In genomic region chr12:67415473-67415872, GRCh38 we compare ENCODE assay signal across 8 cellular contexts.
A peak's percentile ranks its signal among the peaks of the same experiment; 100 is the strongest.
DNase-seq lines count a peak whose midpoint lies in the region; ATAC-seq and TF ChIP-seq lines count a peak whose summit lies in the region.

No MANE protein-coding gene starts in this region.

- in situ Hi-C loops in astrocyte of the cerebellum (cut with HindIII; ENCODE audit: low sequenced_read_pairs), result no loop called here

- H3K4me2 ChIP-seq in DOHH2 (ENCODE audit: low read length), result no peak overlapping the region

- H3K4me3 ChIP-seq in DOHH2 (ENCODE audit: low read length) (no peak overlapping the region), astrocyte of the cerebellum (ENCODE audit: low read depth, low read length) (no peak overlapping the region), right lobe of liver (no peak overlapping the region)

- H3K4me1 ChIP-seq in DOHH2 (ENCODE audit: control insufficient read depth, low read length), result no peaks in the 10 kb centered on the region
- H3K4me1 ChIP-seq in right lobe of liver, result peaks cover 0 to 14% (median 4%) of the 10 kb centered on the region in 4 donors

- no peaks in the 10 kb centered on the region for H3K9me2 ChIP-seq in DOHH2 (replicated peaks; ENCODE audit: control insufficient read depth, low read length)

- TF ChIP-seq CTCF in DOHH2 (IDR thresholded peaks at IDR 0.05; ENCODE audit: low read depth, low read length, poor library complexity, severe bottlenecking) (peak; percentile 43), astrocyte of the cerebellum (IDR thresholded peaks at IDR 0.05; ENCODE audit: low read depth, low read length, missing control alignments) (peak; percentile 52), right lobe of liver (IDR thresholded peaks at IDR 0.05) (peak; percentile 18 to 57 (median 42)), RWPE1 (conservative IDR thresholded peaks at IDR 0.05; ENCODE audit: low read depth) (no peak)

- H4K20me1 ChIP-seq in DOHH2 (ENCODE audit: control insufficient read depth, insufficient read depth, low read depth, low read length), result no peaks in the 10 kb centered on the region

- no peaks in the 10 kb centered on the region for H3K79me2 ChIP-seq in DOHH2 (ENCODE audit: control insufficient read depth, low read length)

- no peaks in the 10 kb centered on the region for H3K36me3 ChIP-seq in DOHH2 (ENCODE audit: control insufficient read depth, low read length)
- H3K36me3 ChIP-seq in right lobe of liver, result no peaks in the 10 kb centered on the region

- no peaks in the 10 kb centered on the region for H3F3A ChIP-seq in DOHH2 (ENCODE audit: control insufficient read depth, insufficient read depth)

- no peaks in the 10 kb centered on the region for H3K9me3 ChIP-seq in DOHH2 (ENCODE audit: control insufficient read depth, insufficient read depth, low read length)
- H3K9me3 ChIP-seq in right lobe of liver, result no peaks in the 10 kb centered on the region

- CTCF ChIA-PET in RWPE1 (lab: Yijun Ruan, JAX), result no interaction called here

- ATAC-seq in right lobe of liver (peak; percentile 60 to 87 (median 82)), GM19035 (IDR thresholded peaks at IDR 0.05; ENCODE audit: unreplicated experiment) (no peak)

- no peak for TF ChIP-seq POLR2A in right lobe of liver (IDR thresholded peaks at IDR 0.05)

- DNase-seq in NCI-H1092 treated with DMSO at 0.1 percent for 48 hours (lab: John Stamatoyannopoulos, UW), result peak; percentile 68
- DNase-seq in astrocyte of the cerebellum (ENCODE audit: low read depth), result no peak
- DNase-seq in right lobe of liver, result peak in 1 of 3 donors; percentile 52
- no peak for DNase-seq in activated CD4-positive, alpha-beta T cell treated with anti-CD3 and anti-CD28 coated beads for 1 hour
- DNase-seq in RWPE1 (ENCODE audit: low spot score), result no peak
- DNase-seq in stimulated activated CD4-positive, alpha-beta T cell treated with anti-CD3 and anti-CD28 coated beads, Interleukin-2, amount 100 ng/mL, for 48 hours, result no peak

- POLR2A ChIA-PET in RWPE1 (lab: Yijun Ruan, JAX; ENCODE audit: low non-redundant PET), result no interaction called here

- intact Hi-C loops in right lobe of liver (cut with DNase I), result no loop called here

- H3K27ac ChIP-seq in DOHH2 (ENCODE audit: low read depth, low read length), result no peak overlapping the region
- H3K27ac ChIP-seq in right lobe of liver, result no peak overlapping the region
- H3K27ac ChIP-seq in RWPE1, result no peak overlapping the region

- 24% methylated on average over 4 of the region's 4 CpGs for WGBS in right lobe of liver (ENCODE audit: insufficient coverage, low coverage, low lambda C conversion rate, missing lambda C conversion rate)

- no peaks in the 10 kb centered on the region; the same call in 1 of the 2 replicates for H3K27me3 ChIP-seq in DOHH2 (ENCODE audit: control insufficient read depth, low read length)
- no peaks in the 10 kb centered on the region for H3K27me3 ChIP-seq in right lobe of liver
